In the genomic region with DNA sequence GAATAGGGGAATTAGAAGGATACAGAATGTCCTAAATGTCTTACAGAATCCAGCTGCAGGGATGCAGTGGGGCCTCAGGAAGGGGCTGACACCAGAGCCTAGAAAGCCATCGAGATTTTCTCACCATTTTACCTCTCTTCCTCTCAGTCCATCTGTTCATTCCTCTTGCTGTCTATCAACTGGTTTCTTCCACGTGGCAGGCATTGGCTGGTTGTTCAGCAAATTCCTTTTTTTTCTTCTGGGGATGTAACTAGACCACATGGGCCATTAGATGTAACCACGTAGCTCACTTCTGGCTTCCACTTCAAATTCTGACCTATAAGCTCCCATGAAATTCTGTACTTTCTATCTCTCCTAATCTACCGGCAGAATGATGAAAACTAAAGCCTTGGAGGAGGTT, we compare ENCODE assay signal across 7 cellular contexts.
"Had no signal": no experiment of that assay in that cellular context is flagged by ENCODE, and none has a peak within 500 bp of the region (broad histone marks: within the 10 kb centered on the region; RNA-seq: fewer than 3 reads in every experiment).

No MANE protein-coding gene starts in this region.

- H3K27ac ChIP-seq: gastroesophageal sphincter, lower lobe of right lung, parathyroid adenoma had no signal

- H3K9ac ChIP-seq: parathyroid adenoma had no signal

- H3K4me3 ChIP-seq: gastroesophageal sphincter, lower lobe of right lung had no signal

- ATAC-seq: gastroesophageal sphincter; stimulated activated memory B cell treated with anti-CD40 and anti-IgM and Interleukin-4, amounts not matched to agents 10 μg/mL and 1 μg/mL and 100 μg/mL, for 72 hours had no signal

- H3K4me1 ChIP-seq: gastroesophageal sphincter, lower lobe of right lung, parathyroid adenoma had no signal

- H2AFZ ChIP-seq: parathyroid adenoma had no signal

- H3K36me3 ChIP-seq: gastroesophageal sphincter, lower lobe of right lung had no signal

- H3K79me2 ChIP-seq: parathyroid adenoma had no signal

- DNase-seq: activated CD4-positive, alpha-beta T cell treated with anti-CD3 and anti-CD28 coated beads for 1 hour; cerebellar nuclear complex; lower lobe of right lung; T1000 had no signal

- H3K9me3 ChIP-seq: gastroesophageal sphincter, lower lobe of right lung had no signal
